Comparison of ENCODE assay signal across 18 cellular contexts in the genomic region with DNA sequence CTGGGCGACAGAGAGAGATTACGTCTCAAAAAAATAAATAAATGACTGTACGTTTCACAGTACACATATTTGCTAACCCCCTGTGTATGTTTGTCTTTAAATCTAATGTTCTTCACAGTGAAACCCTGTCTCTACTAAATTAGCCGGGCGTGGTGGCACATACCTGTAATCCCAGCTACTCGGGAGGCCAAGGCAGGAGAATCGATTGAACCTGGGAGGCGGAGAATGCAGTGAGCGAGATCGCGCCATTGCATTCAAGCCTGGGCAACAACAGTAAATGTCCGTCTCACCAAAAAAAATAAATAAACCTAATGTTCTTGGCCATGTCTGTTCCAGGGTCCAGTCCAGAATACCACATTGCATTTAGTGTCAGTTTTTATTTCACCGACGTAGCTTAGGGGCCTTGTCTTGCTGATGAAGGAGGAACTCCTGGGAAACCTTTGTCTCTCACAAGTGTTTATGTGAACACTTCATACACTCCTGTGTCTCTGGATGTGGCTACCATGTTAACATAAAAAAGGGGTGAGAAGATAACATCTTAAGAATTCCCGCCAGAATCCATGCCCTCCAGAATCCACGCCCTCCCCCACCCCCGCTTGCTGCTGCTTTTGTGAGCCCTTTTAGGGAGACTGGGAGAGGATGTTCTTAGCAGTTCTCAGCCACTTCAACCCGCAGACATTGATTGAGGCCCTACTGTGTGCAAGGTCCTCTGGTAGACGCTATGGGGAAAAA.
"Had no signal": no experiment of that assay in that cellular context is flagged by ENCODE, and none has a peak within 500 bp of the region (broad histone marks: within the 10 kb centered on the region; RNA-seq: fewer than 3 reads in every experiment).

No MANE protein-coding gene starts in this region.

- H3K9me3 ChIP-seq: esophagus muscularis mucosa, neutrophil, sigmoid colon, thoracic aorta, upper lobe of right lung had no signal

- FAIRE-seq: endothelial cell of umbilical vein had no signal

- H3K36me3 ChIP-seq: esophagus muscularis mucosa, neutrophil, sigmoid colon, thoracic aorta, upper lobe of right lung had no signal

- H3K4me3 Mint-ChIP-seq: activated CD4-positive, alpha-beta memory T cell treated with anti-CD3 and anti-CD28 coated beads for 36 hours; activated naive CD8-positive, alpha-beta T cell; activated T-helper 1 cell treated with anti-CD3 and anti-CD28 coated beads, Interleukin-12 subunit alpha, Interleukin-12 subunit beta, Interleukin-2, Interleukin-4 antibody, amounts not matched to agents 30 ng/mL and 10 ng/mL and 1 ng/mL, durations not matched to agents 14 hours and 24 hours and 36 hours; dendritic cell treated with granulocyte-macrophage colony-stimulating factor and Interleukin-4, amounts not matched to agents 40 ng/mL and 50 ng/mL, for 4 days; natural killer cell; stimulated activated effector memory CD8-positive, alpha-beta T cell treated with anti-CD3 and anti-CD28 coated beads, Interleukin-12 subunit alpha, Interleukin-12 subunit beta, amount 100 ng/mL, for 72 hours had no signal

- H3K9ac ChIP-seq: parathyroid adenoma had no signal

- DNase-seq: activated CD4-positive, alpha-beta memory T cell treated with anti-CD3 and anti-CD28 coated beads for 36 hours; activated T-cell treated with anti-CD3 and anti-CD28 coated beads for 4 hours; amniotic stem cell; effector CD8-positive, alpha-beta T cell; natural killer cell; sigmoid colon; stimulated activated CD4-positive, alpha-beta T cell treated with anti-CD3 and anti-CD28 coated beads, Interleukin-4, amount 100 ng/mL, for 24 hours; T1000; upper lobe of right lung had no signal

- H3K27ac ChIP-seq: esophagus muscularis mucosa, neutrophil, parathyroid adenoma, sigmoid colon, thoracic aorta, upper lobe of right lung had no signal

- H3K27me3 Mint-ChIP-seq: activated CD4-positive, alpha-beta memory T cell treated with anti-CD3 and anti-CD28 coated beads for 36 hours; activated naive CD8-positive, alpha-beta T cell had no signal

- H3K36me3 Mint-ChIP-seq: activated CD4-positive, alpha-beta memory T cell treated with anti-CD3 and anti-CD28 coated beads for 36 hours; activated naive CD8-positive, alpha-beta T cell; natural killer cell; stimulated activated effector memory CD8-positive, alpha-beta T cell treated with anti-CD3 and anti-CD28 coated beads, Interleukin-12 subunit alpha, Interleukin-12 subunit beta, amount 100 ng/mL, for 72 hours had no signal

- ATAC-seq: natural killer cell; stimulated activated effector memory CD8-positive, alpha-beta T cell treated with anti-CD3 and anti-CD28 coated beads, Interleukin-12 subunit alpha, Interleukin-12 subunit beta, amount 100 ng/mL, for 72 hours; upper lobe of right lung had no signal

- H3K27me3 ChIP-seq: sigmoid colon, upper lobe of right lung had no signal

- H3K4me3 ChIP-seq: esophagus muscularis mucosa, sigmoid colon, thoracic aorta, upper lobe of right lung had no signal

- H2AFZ ChIP-seq: parathyroid adenoma had no signal

- H3K9me3 Mint-ChIP-seq: activated CD4-positive, alpha-beta memory T cell treated with anti-CD3 and anti-CD28 coated beads for 36 hours; activated T-helper 1 cell treated with anti-CD3 and anti-CD28 coated beads, Interleukin-12 subunit alpha, Interleukin-12 subunit beta, Interleukin-2, Interleukin-4 antibody, amounts not matched to agents 30 ng/mL and 10 ng/mL and 1 ng/mL, durations not matched to agents 14 hours and 24 hours and 36 hours; dendritic cell treated with granulocyte-macrophage colony-stimulating factor and Interleukin-4, amounts not matched to agents 40 ng/mL and 50 ng/mL, for 4 days; natural killer cell; stimulated activated effector memory CD8-positive, alpha-beta T cell treated with anti-CD3 and anti-CD28 coated beads, Interleukin-12 subunit alpha, Interleukin-12 subunit beta, amount 100 ng/mL, for 72 hours had no signal

- H3K4me1 ChIP-seq: parathyroid adenoma had no signal

- H3K27ac Mint-ChIP-seq: activated CD4-positive, alpha-beta memory T cell treated with anti-CD3 and anti-CD28 coated beads for 36 hours; activated naive CD8-positive, alpha-beta T cell; activated T-helper 1 cell treated with anti-CD3 and anti-CD28 coated beads, Interleukin-12 subunit alpha, Interleukin-12 subunit beta, Interleukin-2, Interleukin-4 antibody, amounts not matched to agents 30 ng/mL and 10 ng/mL and 1 ng/mL, durations not matched to agents 14 hours and 24 hours and 36 hours; dendritic cell treated with granulocyte-macrophage colony-stimulating factor and Interleukin-4, amounts not matched to agents 40 ng/mL and 50 ng/mL, for 4 days; natural killer cell; stimulated activated effector memory CD8-positive, alpha-beta T cell treated with anti-CD3 and anti-CD28 coated beads, Interleukin-12 subunit alpha, Interleukin-12 subunit beta, amount 100 ng/mL, for 72 hours had no signal

- H3K79me2 ChIP-seq: parathyroid adenoma had no signal
